Comparison of ENCODE assay signal across 8 cellular contexts in the genomic region with DNA sequence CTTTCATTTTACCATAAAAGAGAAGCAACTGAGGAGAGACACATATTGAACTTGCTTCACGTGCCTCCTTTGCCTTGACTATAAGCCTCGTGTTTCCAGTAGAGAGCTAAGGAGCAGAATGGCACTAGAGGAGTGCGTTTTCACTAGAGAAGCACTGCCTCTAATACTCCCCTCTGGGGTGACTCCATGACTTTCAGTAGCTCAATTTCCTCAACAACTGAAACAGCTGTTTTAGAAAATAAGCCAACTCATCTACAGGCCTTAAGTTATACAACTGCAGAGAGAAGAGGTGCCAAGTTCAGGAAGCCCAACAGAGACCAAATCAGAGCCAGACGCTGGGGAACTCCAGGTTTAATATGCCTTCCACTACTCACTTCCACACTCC. TPM values are rescaled to one million over a fixed set of nuclear protein-coding genes. Genes with fewer than 3 reads are reported as not detected.
DNase-seq lines count a peak whose midpoint lies in the region; ATAC-seq and TF ChIP-seq lines count a peak whose summit lies in the region.

No MANE protein-coding gene starts in this region.

- H3K27ac ChIP-seq in OCI-LY3 (ENCODE audit: low read length), result peak overlapping the region; percentile 92
- peak overlapping the region; percentile 98 for H3K27ac ChIP-seq in effector memory CD4-positive, alpha-beta T cell (ENCODE audit: insufficient read depth, low read length, poor library complexity, severe bottlenecking)

- TF ChIP-seq CTCF in GM12865 (IDR thresholded peaks at IDR 0.05; ENCODE audit: insufficient read depth, low read depth, low read length, missing control alignments) (no peak), OCI-LY3 (IDR thresholded peaks at IDR 0.05; ENCODE audit: low read depth, low read length) (no peak), natural killer cell (IDR thresholded peaks at IDR 0.05) (no peak)

- intact Hi-C loops in natural killer cell (cut with micrococcal nuclease), result no loop called here

- H3K9me3 ChIP-seq in OCI-LY3 (ENCODE audit: insufficient read depth, low read length), result no peaks in the 10 kb centered on the region
- no peaks in the 10 kb centered on the region for H3K9me3 ChIP-seq in effector memory CD4-positive, alpha-beta T cell (ENCODE audit: control insufficient read depth, low read length)

- no peak overlapping the region for H2AFZ ChIP-seq in OCI-LY3 (ENCODE audit: low read depth, low read length)

- ATAC-seq in natural killer cell, result no peak
- no peak for ATAC-seq in GM19467 (IDR thresholded peaks at IDR 0.05; ENCODE audit: unreplicated experiment)
- ATAC-seq in HG03469 (IDR thresholded peaks at IDR 0.05; ENCODE audit: unreplicated experiment), result no peak
- no peak for ATAC-seq in GM19351 (IDR thresholded peaks at IDR 0.05; ENCODE audit: unreplicated experiment)

- no peaks in the 10 kb centered on the region for H3K9me3 Mint-ChIP-seq in natural killer cell

- H3K4me2 ChIP-seq in OCI-LY3 (ENCODE audit: low read length), result peak overlapping the region; percentile 95

- DNase-seq in GM12865 (ENCODE audit: low read depth), result peak; percentile 41
- no peak for DNase-seq in effector memory CD4-positive, alpha-beta T cell
- DNase-seq in natural killer cell, result no peak
- DNase-seq in NCI-H510A (lab: John Stamatoyannopoulos, UW), result no peak

- no peaks in the 10 kb centered on the region for H3K36me3 Mint-ChIP-seq in natural killer cell

- no peaks in the 10 kb centered on the region for H3K27me3 Mint-ChIP-seq in natural killer cell (ENCODE audit: low read depth in 2 of 2)

- H3K4me1 ChIP-seq in OCI-LY3 (ENCODE audit: low read length), result peaks cover 35% of the 10 kb centered on the region
- H3K4me1 ChIP-seq in effector memory CD4-positive, alpha-beta T cell (ENCODE audit: control insufficient read depth, insufficient read depth, low read length, poor library complexity, severe bottlenecking), result peaks cover 16% of the 10 kb centered on the region

- H3K9ac ChIP-seq in OCI-LY3 (ENCODE audit: low read length), result peak overlapping the region; percentile 88

- H4K20me1 ChIP-seq in OCI-LY3 (ENCODE audit: insufficient read depth, low read length), result peaks cover 55% of the 10 kb centered on the region

- no peaks in the 10 kb centered on the region for H3K27me3 ChIP-seq in OCI-LY3 (ENCODE audit: low read depth, low read length)
- H3K27me3 ChIP-seq in effector memory CD4-positive, alpha-beta T cell (replicated peaks; ENCODE audit: control insufficient read depth, insufficient read depth, low read length, poor library complexity, severe bottlenecking), result no peaks in the 10 kb centered on the region

- H3K79me2 ChIP-seq in OCI-LY3 (ENCODE audit: low read length), result peaks cover 72% of the 10 kb centered on the region

- peak overlapping the region; percentile 96 for H3K4me3 Mint-ChIP-seq in natural killer cell

- H3K36me3 ChIP-seq in OCI-LY3 (replicated peaks; ENCODE audit: low read depth, low read length), result no peaks in the 10 kb centered on the region
- H3K36me3 ChIP-seq in effector memory CD4-positive, alpha-beta T cell (ENCODE audit: control insufficient read depth, insufficient read depth, low read length), result no peaks in the 10 kb centered on the region

- H3K4me3 ChIP-seq in GM12865 (ENCODE audit: low read depth, low read length), result peak overlapping the region; percentile 99
- peak overlapping the region; percentile 78 for H3K4me3 ChIP-seq in OCI-LY3 (ENCODE audit: low read length)
- H3K4me3 ChIP-seq in effector memory CD4-positive, alpha-beta T cell (ENCODE audit: insufficient read depth, low read depth, low read length, poor library complexity, severe bottlenecking), result peak overlapping the region; percentile 96

- peak overlapping the region; percentile 91 to 99 for H3K27ac Mint-ChIP-seq in natural killer cell

- H3K4me1 Mint-ChIP-seq in natural killer cell, result peaks cover 53 to 56% of the 10 kb centered on the region in 2 donors

RNA-seq across cellular contexts. Expression of gene UBP1, which starts 1.9 kb away (rescaled TPM):
- 10 to 100 TPM; 70.3 to 78.4 (median 76.7) TPM for total RNA-seq in natural killer cell
